22 cellular contexts compared by ENCODE assay signal in the genomic region with DNA sequence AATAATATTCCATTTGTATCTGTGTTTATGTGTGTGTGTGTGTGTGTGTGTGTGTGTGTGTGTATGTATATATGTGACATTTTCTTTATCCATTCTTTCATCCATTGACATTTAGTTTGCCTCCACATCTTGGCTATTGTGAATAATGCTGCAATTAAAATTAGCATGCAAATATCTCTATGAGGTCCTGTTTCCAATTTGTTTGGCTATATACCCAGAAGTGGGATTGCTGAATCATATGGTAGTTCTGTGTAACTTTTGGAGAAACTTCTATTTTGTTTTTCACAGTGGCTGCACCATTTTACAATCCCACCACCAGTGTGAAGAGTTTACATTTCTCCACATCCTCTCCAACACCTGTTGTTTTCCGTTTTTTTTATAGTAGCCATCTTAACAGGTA. TPM values are rescaled to one million over a fixed set of nuclear protein-coding genes. Genes with fewer than 3 reads are reported as not detected.
"Had no signal": no experiment of that assay in that cellular context is flagged by ENCODE, and none has a peak within 500 bp of the region (broad histone marks: within the 10 kb centered on the region; RNA-seq: fewer than 3 reads in every experiment).

No MANE protein-coding gene starts in this region.

- H3K4me1 ChIP-seq: esophagus muscularis mucosa, gastrocnemius medialis, lower lobe of right lung had no signal

- H3K4me3 ChIP-seq: coronary artery, dorsolateral prefrontal cortex, esophagus muscularis mucosa, gastrocnemius medialis, heart right ventricle, left lung, lower lobe of right lung, mucosa of descending colon had no signal

- H3K27ac ChIP-seq: coronary artery, dorsolateral prefrontal cortex, esophagus muscularis mucosa, gastrocnemius medialis, heart right ventricle, left lung, lower lobe of right lung had no signal

- H3K36me3 Mint-ChIP-seq: mesothelial cell of epicardium, naive B cell had no signal

- H3K27ac Mint-ChIP-seq: mesothelial cell of epicardium, naive B cell had no signal

- DNase-seq: dermis blood vessel endothelial cell; dorsolateral prefrontal cortex; effector CD4-positive, alpha-beta T cell; effector memory CD4-positive, alpha-beta T cell; foreskin melanocyte; gastrocnemius medialis; glutamatergic neuron; head of caudate nucleus; heart right ventricle; hippocampal formation; left cardiac atrium; left lung; left ventricle myocardium superior; lower lobe of right lung; mesenchymal stem cell; mucosa of descending colon; naive B cell had no signal

- H3K36me3 ChIP-seq: esophagus muscularis mucosa, gastrocnemius medialis, heart right ventricle, left lung, lower lobe of right lung had no signal

- H3K9me3 ChIP-seq: esophagus muscularis mucosa, gastrocnemius medialis, left lung, lower lobe of right lung, mucosa of descending colon had no signal

- H3K27me3 ChIP-seq: dorsolateral prefrontal cortex, esophagus muscularis mucosa, gastrocnemius medialis, heart right ventricle, left lung had no signal

- H3K4me3 Mint-ChIP-seq: mesothelial cell of epicardium, naive B cell had no signal

- H3K9me3 Mint-ChIP-seq: naive B cell had no signal

RNA-seq across cellular contexts. Expression of a gene that starts 53.1 kb away (rescaled TPM):
- total RNA-seq: endothelial cell of umbilical vein, glomerular endothelial cell, mesothelial cell of epicardium had no signal
